In genomic region chr5:132486318-132487094, GRCh38 we compare ENCODE assay signal across 1 cellular context.
A peak's percentile ranks its signal among the peaks of the same experiment; 100 is the strongest.
TF ChIP-seq lines count a peak whose summit lies in the region.

No MANE protein-coding gene starts in this region.

TF ChIP-seq in GM12878, 131 proteins besides CTCF, POLR2A, EP300 and RAD21:
- TF ChIP-seq POLR2AphosphoS5 (IDR thresholded peaks at IDR 0.05; ENCODE audit: low read length) (0 out of 2 replicates have a peak, but pooled peaks have one; percentile 9), SUPT20H (IDR thresholded peaks at IDR 0.05; ENCODE audit: borderline replicate concordance, control insufficient read depth, low read depth, low read length) (no peak), SPI1 (IDR thresholded peaks at IDR 0.05; ENCODE audit: borderline replicate concordance, insufficient read depth, low read depth, low read length) (no peak), MYC (IDR thresholded peaks at IDR 0.05; ENCODE audit: insufficient read depth, insufficient read length, insufficient replicate concordance, low read length, severe bottlenecking) (no peak), CREM (IDR thresholded peaks at IDR 0.05; ENCODE audit: low read depth) (no peak), CBX5 (IDR thresholded peaks at IDR 0.05; ENCODE audit: low read depth) (no peak), GATAD2B (conservative IDR thresholded peaks at IDR 0.05; ENCODE audit: low read depth) (no peak), HCFC1 (IDR thresholded peaks at IDR 0.05; ENCODE audit: low read length) (no peak)
- TF ChIP-seq, protein P1, sequence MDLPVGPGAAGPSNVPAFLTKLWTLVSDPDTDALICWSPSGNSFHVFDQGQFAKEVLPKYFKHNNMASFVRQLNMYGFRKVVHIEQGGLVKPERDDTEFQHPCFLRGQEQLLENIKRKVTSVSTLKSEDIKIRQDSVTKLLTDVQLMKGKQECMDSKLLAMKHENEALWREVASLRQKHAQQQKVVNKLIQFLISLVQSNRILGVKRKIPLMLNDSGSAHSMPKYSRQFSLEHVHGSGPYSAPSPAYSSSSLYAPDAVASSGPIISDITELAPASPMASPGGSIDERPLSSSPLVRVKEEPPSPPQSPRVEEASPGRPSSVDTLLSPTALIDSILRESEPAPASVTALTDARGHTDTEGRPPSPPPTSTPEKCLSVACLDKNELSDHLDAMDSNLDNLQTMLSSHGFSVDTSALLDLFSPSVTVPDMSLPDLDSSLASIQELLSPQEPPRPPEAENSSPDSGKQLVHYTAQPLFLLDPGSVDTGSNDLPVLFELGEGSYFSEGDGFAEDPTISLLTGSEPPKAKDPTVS (IDR thresholded peaks at IDR 0.05; ENCODE audit: low read depth, low read length), result no peak
TF ChIP-seq in GM12878: peak in this region for 1.
